1 cellular context compared by ENCODE assay signal in genomic region chr14:69004731-69005431, GRCh38.
TF ChIP-seq lines count a peak whose summit lies in the region.

No MANE protein-coding gene starts in this region.

TF ChIP-seq in HEK293, 187 proteins besides CTCF, POLR2A, EP300 and RAD21 (continued from another document):
- no peak for TF ChIP-seq ZBTB49 (tag by site-specific recombination; IDR thresholded peaks at IDR 0.05; ENCODE audit: low read depth)
- TF ChIP-seq ZNF530 (tag by site-specific recombination; IDR thresholded peaks at IDR 0.05; ENCODE audit: low read depth): no peak
- TF ChIP-seq RBAK (tag by site-specific recombination; IDR thresholded peaks at IDR 0.05): no peak
- no peak for TF ChIP-seq ZNF350 (tag by site-specific recombination; IDR thresholded peaks at IDR 0.05)
- TF ChIP-seq GLIS1 (tag by site-specific recombination; IDR thresholded peaks at IDR 0.05): no peak
- TF ChIP-seq PRDM10 (tag by site-specific recombination; IDR thresholded peaks at IDR 0.05): peak; percentile 68
- no peak for TF ChIP-seq ZNF830 (tag by site-specific recombination; IDR thresholded peaks at IDR 0.05; ENCODE audit: low read depth)
- TF ChIP-seq ZNF629 (tag by site-specific recombination; IDR thresholded peaks at IDR 0.05): no peak
- peak; percentile 87 for TF ChIP-seq ZBTB17 (tag by site-specific recombination; IDR thresholded peaks at IDR 0.05)
